Comparison of ENCODE assay signal across 1 cellular context in the genomic region with DNA sequence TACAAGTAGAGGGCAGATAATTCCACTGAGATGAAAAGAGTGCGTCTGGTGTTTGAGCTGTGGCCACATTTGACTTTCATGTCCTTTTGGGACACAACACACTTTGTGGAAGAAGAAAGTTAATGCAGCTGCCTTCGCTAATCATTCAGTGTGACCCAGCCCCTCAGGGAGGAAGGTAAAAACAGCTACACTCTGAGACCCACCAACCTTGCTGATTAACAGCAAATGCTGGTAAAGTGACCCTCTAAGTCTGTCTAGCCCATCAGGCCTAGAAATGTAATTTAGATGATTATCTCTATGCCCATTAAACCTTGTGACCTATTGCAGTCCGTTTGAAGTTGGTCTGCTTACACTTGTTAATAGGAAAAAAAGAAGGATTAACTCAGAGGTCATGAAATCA.
TF ChIP-seq lines count a peak whose summit lies in the region.

No MANE protein-coding gene starts in this region.

TF ChIP-seq in K562, 482 proteins besides CTCF, POLR2A, EP300 and RAD21 (continued from another document):
- TF ChIP-seq ZHX1 (conservative IDR thresholded peaks at IDR 0.05; ENCODE audit: low read length) (no peak), ZNF696 (CRISPR knock-in tag; conservative IDR thresholded peaks at IDR 0.05) (no peak), ZNF717 (CRISPR knock-in tag; IDR thresholded peaks at IDR 0.05) (no peak)
TF ChIP-seq in K562: peak in this region for 1.
